In the genomic region with DNA sequence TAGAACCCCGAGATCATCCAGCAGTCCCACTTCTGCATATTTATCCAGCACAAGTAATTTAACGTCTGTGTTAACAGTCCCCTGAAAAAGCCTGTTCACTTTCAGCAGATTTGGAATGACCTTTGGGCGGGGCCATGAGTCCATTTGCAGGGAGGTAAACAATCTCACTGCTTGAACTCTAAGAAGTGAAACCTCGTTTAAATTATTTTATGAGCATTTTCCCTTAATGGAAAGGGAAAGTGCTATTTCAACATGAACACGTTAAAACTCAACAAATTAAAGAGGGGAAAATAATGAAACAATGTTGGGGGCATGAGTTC, we compare ENCODE assay signal across 24 cellular contexts.
DNase-seq lines count a peak whose midpoint lies in the region; ATAC-seq and TF ChIP-seq lines count a peak whose summit lies in the region.
"Had no signal": no experiment of that assay in that cellular context is flagged by ENCODE, and none has a peak within 500 bp of the region (broad histone marks: within the 10 kb centered on the region; RNA-seq: fewer than 3 reads in every experiment).

No MANE protein-coding gene starts in this region.

- ATAC-seq in activated CD4-positive, alpha-beta T cell treated with anti-CD3 and anti-CD28 coated beads for 36 hours = no peak
- ATAC-seq in activated naive CD8-positive, alpha-beta T cell treated with anti-CD3 and anti-CD28 coated beads, Interleukin-2, amount 50 U/mL, for 24 hours = no peak
- no peak for ATAC-seq in GM19035 (IDR thresholded peaks at IDR 0.05; ENCODE audit: unreplicated experiment)
- ATAC-seq: Right ventricle myocardium inferior had no signal

- H3K9me3 ChIP-seq in thyroid gland = no peaks in the 10 kb centered on the region
- H3K9me3 ChIP-seq: BE2C, SJCRH30 had no signal

- DNase-seq in activated CD4-positive, alpha-beta T cell treated with anti-CD3 and anti-CD28 coated beads for 36 hours = no peak
- DNase-seq in activated CD4-positive, alpha-beta T cell treated with anti-CD3 and anti-CD28 coated beads for 1 hour = no peak
- no peak for DNase-seq in activated naive CD8-positive, alpha-beta T cell treated with anti-CD3 and anti-CD28 coated beads, Interleukin-2, amount 50 U/mL, for 24 hours
- no peak for DNase-seq in activated T-helper 2 cell treated with anti-CD3 and anti-CD28 coated beads, Interferon-gamma antibody, Interleukin-2, Interleukin-4, amounts not matched to agents 10 μg/mL and 5 μg/mL and 100 μg/mL, durations not matched to agents 14 hours and 24 hours and 36 hours (ENCODE audit: low spot score)
- DNase-seq in thyroid gland (peak in 1 of 2 donors; percentile 13), dorsolateral prefrontal cortex (no peak)
- DNase-seq: 8988T, ACHN, BE2C, GM23248, H9, NCI-H1048, NCI-H1417, NCI-H1694, NCI-H2029 treated with DMSO at 0.1 percent for 48 hours, NCI-H2227 treated with DMSO at 0.1 percent for 48 hours, NCI-H526 treated with DMSO at 0.1 percent for 48 hours, PC-9, SJCRH30 had no signal

- CTCF ChIA-PET in activated CD4-positive, alpha-beta T cell treated with anti-CD3 and anti-CD28 coated beads for 36 hours (lab: Charles Lee) = no interaction called here

- TF ChIP-seq CTCF in thyroid gland (IDR thresholded peaks at IDR 0.05) (no peak), dorsolateral prefrontal cortex (IDR thresholded peaks at IDR 0.05 in 54 of 56, conservative IDR thresholded peaks at IDR 0.05 in 2 of 56; ENCODE audit: low read depth in 1 of 56, partially characterized antibody in 56 of 56) (no peak)

- peaks cover 8% of the 10 kb centered on the region for H3K9me3 Mint-ChIP-seq in activated CD4-positive, alpha-beta T cell treated with anti-CD3 and anti-CD28 coated beads for 36 hours (ENCODE audit: low read depth)
- H3K9me3 Mint-ChIP-seq in activated naive CD8-positive, alpha-beta T cell (ENCODE audit: low read depth) = no peaks in the 10 kb centered on the region
- H3K9me3 Mint-ChIP-seq in activated naive CD8-positive, alpha-beta T cell treated with anti-CD3 and anti-CD28 coated beads, Interleukin-2, amount 50 U/mL, for 24 hours = peaks cover 8% of the 10 kb centered on the region
- peaks cover 18% of the 10 kb centered on the region for H3K9me3 Mint-ChIP-seq in activated T-helper 2 cell treated with anti-CD3 and anti-CD28 coated beads, Interferon-gamma antibody, Interleukin-2, Interleukin-4, amounts not matched to agents 10 μg/mL and 5 μg/mL and 100 μg/mL, durations not matched to agents 14 hours and 24 hours and 36 hours
- H3K9me3 Mint-ChIP-seq: H9 had no signal

- POLR2A ChIA-PET in activated CD4-positive, alpha-beta T cell treated with anti-CD3 and anti-CD28 coated beads for 36 hours (lab: Charles Lee) = no interaction called here

- no peak for TF ChIP-seq POLR2A in thyroid gland (IDR thresholded peaks at IDR 0.05)

- H3K4me1 ChIP-seq in thyroid gland = peaks cover 5 to 13% of the 10 kb centered on the region in 2 donors
- H3K4me1 ChIP-seq: BE2C, SJCRH30 had no signal

- H3K27ac ChIP-seq in thyroid gland = peak overlapping the region; percentile 61 to 85 (median 64)
- no peak overlapping the region for H3K27ac ChIP-seq in dorsolateral prefrontal cortex
- H3K27ac ChIP-seq: GM23248, HL-60, PC-9, SJCRH30 had no signal

- H3K27me3 ChIP-seq in thyroid gland (no peaks in the 10 kb centered on the region), dorsolateral prefrontal cortex (peaks cover 0 to 51% (median 6%) of the 10 kb centered on the region in 45 donors)
- H3K27me3 ChIP-seq: BE2C, SJCRH30 had no signal

- intact Hi-C loops in activated CD4-positive, alpha-beta T cell treated with anti-CD3 and anti-CD28 coated beads for 36 hours (cut with DNase I, micrococcal nuclease) = loop anchor here (10.0 kb wide), 6 partner anchors 238 to 758 kb away; no protein-coding TSS in a partner anchor
- intact Hi-C loops in activated T-helper 2 cell treated with anti-CD3 and anti-CD28 coated beads, Interferon-gamma antibody, Interleukin-2, Interleukin-4, amounts not matched to agents 10 μg/mL and 5 μg/mL and 100 μg/mL, durations not matched to agents 14 hours and 24 hours and 36 hours (cut with micrococcal nuclease) = loop anchor here (10.0 kb wide), 1 partner anchor 958 kb away; no protein-coding TSS in a partner anchor
- intact Hi-C loops in thyroid gland (cut with DNase I) = no loop called here
- intact Hi-C loops in dorsolateral prefrontal cortex (cut with DNase I) = no loop called here

- no peak overlapping the region for H3K4me3 Mint-ChIP-seq in activated CD4-positive, alpha-beta T cell treated with anti-CD3 and anti-CD28 coated beads for 36 hours
- H3K4me3 Mint-ChIP-seq in activated naive CD8-positive, alpha-beta T cell = peak overlapping the region; percentile 8
- H3K4me3 Mint-ChIP-seq in activated naive CD8-positive, alpha-beta T cell treated with anti-CD3 and anti-CD28 coated beads, Interleukin-2, amount 50 U/mL, for 24 hours = no peak overlapping the region
- no peak overlapping the region for H3K4me3 Mint-ChIP-seq in activated T-helper 2 cell treated with anti-CD3 and anti-CD28 coated beads, Interferon-gamma antibody, Interleukin-2, Interleukin-4, amounts not matched to agents 10 μg/mL and 5 μg/mL and 100 μg/mL, durations not matched to agents 14 hours and 24 hours and 36 hours (ENCODE audit: low read depth)
- H3K4me3 Mint-ChIP-seq: CD14-positive monocyte, H9 had no signal

- no peak overlapping the region for H3K4me3 ChIP-seq in thyroid gland (replicated peaks in 1 of 3)
- no peak overlapping the region for H3K4me3 ChIP-seq in dorsolateral prefrontal cortex
- H3K4me3 ChIP-seq: GM23248, PC-9, SJCRH30 had no signal

- 48 to 55% methylated on average over 5 of the region's 5 CpGs for whole genome bisulfite sequencing in thyroid gland, 2 donors

- peaks cover 11% of the 10 kb centered on the region for H3K36me3 Mint-ChIP-seq in activated CD4-positive, alpha-beta T cell treated with anti-CD3 and anti-CD28 coated beads for 36 hours (ENCODE audit: low read depth)
- H3K36me3 Mint-ChIP-seq in activated naive CD8-positive, alpha-beta T cell = no peaks in the 10 kb centered on the region
- H3K36me3 Mint-ChIP-seq in activated naive CD8-positive, alpha-beta T cell treated with anti-CD3 and anti-CD28 coated beads, Interleukin-2, amount 50 U/mL, for 24 hours (ENCODE audit: low read depth) = no peaks in the 10 kb centered on the region
- H3K36me3 Mint-ChIP-seq in activated T-helper 2 cell treated with anti-CD3 and anti-CD28 coated beads, Interferon-gamma antibody, Interleukin-2, Interleukin-4, amounts not matched to agents 10 μg/mL and 5 μg/mL and 100 μg/mL, durations not matched to agents 14 hours and 24 hours and 36 hours (ENCODE audit: low read depth) = peaks cover 34% of the 10 kb centered on the region
- H3K36me3 Mint-ChIP-seq: CD14-positive monocyte had no signal

- no peaks in the 10 kb centered on the region for H3K36me3 ChIP-seq in thyroid gland
- H3K36me3 ChIP-seq: BE2C, SJCRH30 had no signal

- peak overlapping the region; percentile 73 for H3K27ac Mint-ChIP-seq in activated CD4-positive, alpha-beta T cell treated with anti-CD3 and anti-CD28 coated beads for 36 hours
- no peak overlapping the region for H3K27ac Mint-ChIP-seq in activated naive CD8-positive, alpha-beta T cell
- H3K27ac Mint-ChIP-seq in activated naive CD8-positive, alpha-beta T cell treated with anti-CD3 and anti-CD28 coated beads, Interleukin-2, amount 50 U/mL, for 24 hours = no peak overlapping the region
- peak overlapping the region; percentile 100 for H3K27ac Mint-ChIP-seq in activated T-helper 2 cell treated with anti-CD3 and anti-CD28 coated beads, Interferon-gamma antibody, Interleukin-2, Interleukin-4, amounts not matched to agents 10 μg/mL and 5 μg/mL and 100 μg/mL, durations not matched to agents 14 hours and 24 hours and 36 hours
- H3K27ac Mint-ChIP-seq: CD14-positive monocyte, H9 had no signal

- H3K4me1 Mint-ChIP-seq in activated CD4-positive, alpha-beta T cell treated with anti-CD3 and anti-CD28 coated beads for 36 hours = peaks cover 34% of the 10 kb centered on the region
- H3K4me1 Mint-ChIP-seq in activated naive CD8-positive, alpha-beta T cell (ENCODE audit: low read depth) = peaks cover 9% of the 10 kb centered on the region
- peaks cover 24% of the 10 kb centered on the region for H3K4me1 Mint-ChIP-seq in activated naive CD8-positive, alpha-beta T cell treated with anti-CD3 and anti-CD28 coated beads, Interleukin-2, amount 50 U/mL, for 24 hours
- H3K4me1 Mint-ChIP-seq in activated T-helper 2 cell treated with anti-CD3 and anti-CD28 coated beads, Interferon-gamma antibody, Interleukin-2, Interleukin-4, amounts not matched to agents 10 μg/mL and 5 μg/mL and 100 μg/mL, durations not matched to agents 14 hours and 24 hours and 36 hours (ENCODE audit: low read depth) = peaks cover 63% of the 10 kb centered on the region

- no peaks in the 10 kb centered on the region for H3K27me3 Mint-ChIP-seq in activated CD4-positive, alpha-beta T cell treated with anti-CD3 and anti-CD28 coated beads for 36 hours
- H3K27me3 Mint-ChIP-seq in activated naive CD8-positive, alpha-beta T cell = no peaks in the 10 kb centered on the region
- peaks cover 1% of the 10 kb centered on the region for H3K27me3 Mint-ChIP-seq in activated naive CD8-positive, alpha-beta T cell treated with anti-CD3 and anti-CD28 coated beads, Interleukin-2, amount 50 U/mL, for 24 hours
- no peaks in the 10 kb centered on the region for H3K27me3 Mint-ChIP-seq in activated T-helper 2 cell treated with anti-CD3 and anti-CD28 coated beads, Interferon-gamma antibody, Interleukin-2, Interleukin-4, amounts not matched to agents 10 μg/mL and 5 μg/mL and 100 μg/mL, durations not matched to agents 14 hours and 24 hours and 36 hours (ENCODE audit: low read depth)

Comparison
In these comparisons a context has a peak if more than half of its experiments do, and no peak if none do; other contexts are left out.
1. H3K27ac Mint-ChIP-seq: peak in activated CD4-positive, alpha-beta T cell treated with anti-CD3 and anti-CD28 coated beads for 36 hours (single experiment) and activated T-helper 2 cell treated with anti-CD3 and anti-CD28 coated beads, Interferon-gamma antibody, Interleukin-2, Interleukin-4, amounts not matched to agents 10 μg/mL and 5 μg/mL and 100 μg/mL, durations not matched to agents 14 hours and 24 hours and 36 hours (single experiment); none in activated naive CD8-positive, alpha-beta T cell (single experiment) and activated naive CD8-positive, alpha-beta T cell treated with anti-CD3 and anti-CD28 coated beads, Interleukin-2, amount 50 U/mL, for 24 hours (single experiment).
2. H3K27ac ChIP-seq: peak in thyroid gland (3 of 3); none in dorsolateral prefrontal cortex (0 of 59).
3. intact Hi-C loops: an anchor here in activated CD4-positive, alpha-beta T cell treated with anti-CD3 and anti-CD28 coated beads for 36 hours (10.0 kb wide) and activated T-helper 2 cell treated with anti-CD3 and anti-CD28 coated beads, Interferon-gamma antibody, Interleukin-2, Interleukin-4, amounts not matched to agents 10 μg/mL and 5 μg/mL and 100 μg/mL, durations not matched to agents 14 hours and 24 hours and 36 hours (10.0 kb wide); none called in thyroid gland and dorsolateral prefrontal cortex.